Comparison of ENCODE assay signal across 8 cellular contexts in the genomic region with DNA sequence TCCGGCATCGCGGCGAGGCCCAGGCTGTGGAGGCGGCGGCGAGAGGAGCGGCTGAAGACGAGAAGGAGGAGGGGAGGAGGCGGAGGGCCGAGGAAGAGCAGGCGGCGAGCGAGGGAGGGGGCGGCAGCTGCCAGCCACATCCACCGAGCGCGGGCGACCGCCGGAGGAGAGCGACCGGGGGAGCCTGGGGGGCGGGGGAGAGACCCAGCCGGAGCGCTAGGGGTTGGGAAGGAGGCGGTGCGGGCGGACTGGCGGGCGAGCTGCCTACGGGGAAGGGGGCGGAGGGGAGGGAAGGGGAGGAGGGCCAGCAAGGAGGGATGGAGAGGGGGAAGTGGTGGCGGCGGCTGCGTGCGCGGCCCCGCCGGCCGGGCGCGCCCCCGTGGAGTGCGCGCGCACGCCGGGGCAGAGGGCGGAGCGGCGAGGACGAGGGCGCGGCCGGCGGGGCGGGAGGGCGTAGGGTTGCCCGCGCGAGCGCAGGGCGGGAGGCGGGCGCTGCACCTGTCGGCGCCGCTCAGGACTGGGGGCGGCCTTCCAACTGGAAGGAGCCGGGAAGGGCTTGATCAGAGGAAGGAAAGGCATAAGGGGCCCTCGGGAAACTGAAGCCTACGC. TPM values are rescaled to one million over a fixed set of nuclear protein-coding genes. Genes with fewer than 3 reads are reported as not detected.
DNase-seq lines count a peak whose midpoint lies in the region; ATAC-seq, FAIRE-seq and TF ChIP-seq lines count a peak whose summit lies in the region.
"Not testable (repeated sequence)": the region's sequence is repeated elsewhere in the genome, so short reads cannot be mapped to it uniquely, and the experiment has no call there.

No MANE protein-coding gene starts in this region.

- H3K36me3 ChIP-seq in PC-3 (ENCODE audit: low read depth, low read length); mucosa of descending colon (ENCODE audit: low read depth): not testable (repeated sequence)

- H3K4me1 ChIP-seq in PC-3 (ENCODE audit: insufficient read depth, low read length); mucosa of descending colon (ENCODE audit: low read depth): not testable (repeated sequence)

- H3K9me2 ChIP-seq in PC-3 (replicated peaks; ENCODE audit: low read length), result not testable (repeated sequence)

- peak overlapping the region; percentile 61; the same call in 1 of the 2 replicates for H3K4me2 ChIP-seq in PC-3 (ENCODE audit: low read length)

- H3F3A ChIP-seq in PC-3 (ENCODE audit: low read length, unreplicated experiment), result not testable (repeated sequence)

- peaks cover 31% of the 10 kb centered on the region for H3K79me2 ChIP-seq in PC-3 (ENCODE audit: low read length)

- BruUV-seq in PC-3 (replicated peaks; lab: Mats Ljungman, UMichigan), result not testable (repeated sequence)

- peak; percentile 75 for ATAC-seq in GM21529 (IDR thresholded peaks at IDR 0.05; ENCODE audit: unreplicated experiment)
- ATAC-seq in PC-3, result peak; percentile 87
- peak; percentile 94 for ATAC-seq in mucosa of descending colon

- H3K9me3 ChIP-seq in PC-3 (ENCODE audit: low read length); mucosa of descending colon: not testable (repeated sequence)

- not testable (repeated sequence) for FAIRE-seq in D721Med (lab: Jason Lieb, UNC)

- CTCF ChIA-PET in PC-3 (lab: Charles Lee), result not testable (repeated sequence)

- H4K20me1 ChIP-seq in PC-3 (ENCODE audit: low read length), result not testable (repeated sequence)

- H2AFZ ChIP-seq in PC-3 (ENCODE audit: low read length), result peak overlapping the region; percentile 59; the same call in 1 of the 2 replicates

- intact Hi-C loops in PC-3 (cut with micrococcal nuclease); mucosa of descending colon (cut with DNase I, micrococcal nuclease): not testable (repeated sequence)

- H3K27me3 ChIP-seq in PC-3 (ENCODE audit: low read length), result not testable (repeated sequence)

- POLR2A ChIA-PET in PC-3 (lab: Charles Lee; ENCODE audit: unreplicated experiment), result not testable (repeated sequence)

- not testable (repeated sequence) for H3K9ac ChIP-seq in PC-3 (ENCODE audit: low read length)

- not testable (repeated sequence) for H3K27ac ChIP-seq in PC-3 (ENCODE audit: low read length)

- DNase-seq in D721Med (ENCODE audit: insufficient read length, low spot score), result peak; percentile 59
- peak; percentile 74 for DNase-seq in HuH-7.5 (ENCODE audit: low spot score)
- peak; percentile 74 for DNase-seq in PC-3
- peak; percentile 85 for DNase-seq in activated T-cell treated with anti-CD3 and anti-CD28 coated beads for 48 hours (ENCODE audit: low read depth)
- DNase-seq in epithelial cell of proximal tubule (ENCODE audit: low read depth), result not testable (repeated sequence)
- peak; percentile 82 to 93 (median 91) for DNase-seq in mucosa of descending colon
- peak; percentile 70 to 76 for DNase-seq in stimulated activated CD8-positive, alpha-beta memory T cell treated with anti-CD3 and anti-CD28 coated beads, Interleukin-2, amount 100 ng/mL, for 48 hours (ENCODE audit: low read depth in 2 of 2)

- H3K4me3 ChIP-seq in PC-3 (ENCODE audit: low read length) (peak overlapping the region; percentile 55; the same call in 1 of the 2 replicates), epithelial cell of proximal tubule (ENCODE audit: low read depth, low read length) (peak overlapping the region; percentile 48)
- not testable (repeated sequence) for H3K4me3 ChIP-seq in mucosa of descending colon

- not testable (repeated sequence) for TF ChIP-seq CTCF in D721Med (IDR thresholded peaks at IDR 0.05; ENCODE audit: insufficient read depth, missing control alignments); PC-3 (conservative IDR thresholded peaks at IDR 0.05; ENCODE audit: low read depth, low read length); epithelial cell of proximal tubule (conservative IDR thresholded peaks at IDR 0.05; ENCODE audit: low read depth, low read length); mucosa of descending colon (IDR thresholded peaks at IDR 0.05)

RNA-seq across cellular contexts. Expression of gene MRPL45, which starts 39.9 kb away (rescaled TPM):
- total RNA-seq in PC-3 (2014; rRNA removed) (31.4 and 34.3 TPM in 2 replicates), epithelial cell of proximal tubule (45.4 and 53.9 TPM in 2 replicates), mucosa of descending colon (10 to 100 TPM; 25.7 to 28.1 (median 27.9) TPM)
